In the genomic region with DNA sequence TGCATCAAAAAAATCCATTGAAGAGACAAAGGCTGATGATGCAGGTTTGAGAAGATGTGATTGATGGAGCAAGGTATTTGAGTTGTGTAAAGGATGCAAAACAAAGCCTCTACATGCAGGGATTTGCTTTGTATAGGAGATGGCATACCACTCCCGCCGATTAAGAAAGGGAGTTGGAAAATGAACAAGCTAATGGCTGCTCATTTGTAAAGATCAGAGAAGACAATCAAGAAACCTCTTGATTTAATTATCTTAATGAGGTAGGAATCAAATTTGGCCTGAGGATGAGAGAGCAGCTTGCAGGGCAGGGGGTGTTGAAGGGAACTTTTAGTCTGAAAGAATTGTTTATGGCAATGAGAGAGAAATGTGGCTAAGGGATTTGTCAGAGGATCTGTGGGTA, we compare ENCODE assay signal across 32 cellular contexts.
"Had no signal": no experiment of that assay in that cellular context is flagged by ENCODE, and none has a peak within 500 bp of the region (broad histone marks: within the 10 kb centered on the region; RNA-seq: fewer than 3 reads in every experiment).

No MANE protein-coding gene starts in this region.

- H3K36me3 ChIP-seq: adrenal gland, brain microvascular endothelial cell, breast epithelium had no signal

- H3K4me1 Mint-ChIP-seq: activated B cell treated with CpG ODN at 0.5 μM for 24 hours; activated CD4-positive, alpha-beta T cell treated with anti-CD3 and anti-CD28 coated beads, Interleukin-2, amount 10 ng/mL, durations not matched to agents 24 days and 14 days; activated naive CD8-positive, alpha-beta T cell treated with anti-CD3 and anti-CD28 coated beads for 36 hours; activated T-helper 17 cell treated with anti-CD3 and anti-CD28 coated beads, Interleukin-2, amount 50 U/mL, for 72 hours had no signal

- H3K4me3 ChIP-seq: adrenal gland, body of pancreas, breast epithelium had no signal

- H3K27ac Mint-ChIP-seq: activated B cell treated with CpG ODN at 0.5 μM for 24 hours; activated CD4-positive, alpha-beta memory T cell treated with anti-CD3 and anti-CD28 coated beads for 36 hours; activated CD4-positive, alpha-beta T cell treated with anti-CD3 and anti-CD28 coated beads, Interleukin-2, amount 10 ng/mL, durations not matched to agents 24 days and 14 days; activated CD8-positive, alpha-beta T cell treated with anti-CD3 and anti-CD28 coated beads for 36 hours; activated naive CD4-positive, alpha-beta T cell treated with anti-CD3 and anti-CD28 coated beads for 36 hours; activated naive CD4-positive, alpha-beta T cell treated with anti-CD3 and anti-CD28 coated beads, Interleukin-2, amount 50 U/mL, for 72 hours; activated naive CD8-positive, alpha-beta T cell treated with anti-CD3 and anti-CD28 coated beads for 36 hours; activated T-cell treated with anti-CD3 and anti-CD28 coated beads, Interleukin-2, amount 50 U/mL, for 72 hours; activated T-helper 1 cell treated with anti-CD3 and anti-CD28 coated beads, Interleukin-12 subunit alpha, Interleukin-12 subunit beta, Interleukin-2, Interleukin-4 antibody, amounts not matched to agents 30 ng/mL and 10 ng/mL and 1 ng/mL, durations not matched to agents 14 hours and 24 hours and 36 hours; activated T-helper 17 cell treated with anti-CD3 and anti-CD28 coated beads, Interleukin-2, amount 50 U/mL, for 72 hours; T-helper 1 cell treated with Interleukin-12 subunit alpha and Interleukin-12 subunit beta and Interleukin-4 antibody, amounts not matched to agents 30 μg/mL and 1 μg/mL, for 36 hours had no signal

- H3K27me3 Mint-ChIP-seq: activated B cell treated with CpG ODN at 0.5 μM for 24 hours; activated CD4-positive, alpha-beta memory T cell treated with anti-CD3 and anti-CD28 coated beads for 36 hours; activated CD4-positive, alpha-beta T cell treated with anti-CD3 and anti-CD28 coated beads, Interleukin-2, amount 10 ng/mL, durations not matched to agents 24 days and 14 days; activated CD8-positive, alpha-beta T cell treated with anti-CD3 and anti-CD28 coated beads for 36 hours; activated naive CD8-positive, alpha-beta T cell treated with anti-CD3 and anti-CD28 coated beads for 36 hours; activated T-helper 17 cell treated with anti-CD3 and anti-CD28 coated beads, Interleukin-2, amount 50 U/mL, for 72 hours had no signal

- H3K27me3 ChIP-seq: adrenal gland, body of pancreas, brain microvascular endothelial cell, breast epithelium had no signal

- H3K9me3 ChIP-seq: adrenal gland, body of pancreas, breast epithelium had no signal

- DNase-seq: activated B cell treated with CpG ODN at 0.5 μM for 24 hours; activated CD4-positive, alpha-beta memory T cell treated with anti-CD3 and anti-CD28 coated beads for 36 hours; activated CD4-positive, alpha-beta T cell treated with anti-CD3 and anti-CD28 coated beads for 4 hours; activated CD4-positive, alpha-beta T cell treated with anti-CD3 and anti-CD28 coated beads, Interleukin-2, amount 10 ng/mL, durations not matched to agents 24 days and 14 days; activated CD4-positive, alpha-beta T cell treated with anti-CD3 and anti-CD28 coated beads, Interleukin-2, amount 50 U/mL, for 1 hour; activated CD4-positive, alpha-beta T cell treated with anti-CD3 and anti-CD28 coated beads, Interleukin-2, amount 50 U/mL, for 4 hours; activated CD4-positive, CD25-positive, alpha-beta regulatory T cell treated with anti-CD3 and anti-CD28 coated beads, Interleukin-2, amount 50 U/mL, for 72 hours; activated CD8-positive, alpha-beta memory T cell treated with anti-CD3 and anti-CD28 coated beads, Interleukin-2, amount 50 U/mL, for 4 hours; activated CD8-positive, alpha-beta T cell treated with anti-CD3 and anti-CD28 coated beads for 36 hours; activated effector memory CD4-positive, alpha-beta T cell treated with anti-CD3 and anti-CD28 coated beads, Interleukin-2, amount 50 U/mL, for 16 hours; activated gamma-delta T cell treated with Interleukin-2 at 50 U/mL for 16 hours; activated naive CD4-positive, alpha-beta T cell; activated naive CD4-positive, alpha-beta T cell treated with anti-CD3 and anti-CD28 coated beads for 36 hours; activated naive CD4-positive, alpha-beta T cell treated with anti-CD3 and anti-CD28 coated beads, Interleukin-2, amount 50 U/mL, for 16 hours; activated naive CD8-positive, alpha-beta T cell treated with anti-CD3 and anti-CD28 coated beads for 36 hours; activated T-cell treated with anti-CD3 and anti-CD28 coated beads for 4 hours; activated T-cell treated with anti-CD3 and anti-CD28 coated beads, Interleukin-2, amount 50 U/mL, for 1 hour; activated T-cell treated with anti-CD3 and anti-CD28 coated beads, Interleukin-2, amount 50 U/mL, for 4 hours; activated T-cell treated with anti-CD3 and anti-CD28 coated beads, Interleukin-2, amount 50 U/mL, for 72 hours; adrenal gland; amniotic stem cell; aorta; body of pancreas; brain microvascular endothelial cell; central memory CD4-positive, alpha-beta T cell; T-helper 1 cell had no signal

- H3K27ac ChIP-seq: adrenal gland, body of pancreas, brain microvascular endothelial cell, breast epithelium, VCaP had no signal

- H3K4me3 Mint-ChIP-seq: activated B cell treated with CpG ODN at 0.5 μM for 24 hours; activated CD4-positive, alpha-beta memory T cell treated with anti-CD3 and anti-CD28 coated beads for 36 hours; activated CD4-positive, alpha-beta T cell treated with anti-CD3 and anti-CD28 coated beads, Interleukin-2, amount 10 ng/mL, durations not matched to agents 24 days and 14 days; activated CD8-positive, alpha-beta T cell treated with anti-CD3 and anti-CD28 coated beads for 36 hours; activated naive CD4-positive, alpha-beta T cell treated with anti-CD3 and anti-CD28 coated beads for 36 hours; activated naive CD8-positive, alpha-beta T cell treated with anti-CD3 and anti-CD28 coated beads for 36 hours; activated T-cell treated with anti-CD3 and anti-CD28 coated beads, Interleukin-2, amount 50 U/mL, for 4 hours; activated T-cell treated with anti-CD3 and anti-CD28 coated beads, Interleukin-2, amount 50 U/mL, for 72 hours; activated T-helper 1 cell treated with anti-CD3 and anti-CD28 coated beads, Interleukin-12 subunit alpha, Interleukin-12 subunit beta, Interleukin-2, Interleukin-4 antibody, amounts not matched to agents 30 ng/mL and 10 ng/mL and 1 ng/mL, durations not matched to agents 14 hours and 24 hours and 36 hours; activated T-helper 17 cell treated with anti-CD3 and anti-CD28 coated beads, Interleukin-2, amount 50 U/mL, for 72 hours; T-helper 1 cell treated with Interleukin-12 subunit alpha and Interleukin-12 subunit beta and Interleukin-4 antibody, amounts not matched to agents 30 μg/mL and 1 μg/mL, for 36 hours had no signal

- H3K36me3 Mint-ChIP-seq: activated CD4-positive, alpha-beta memory T cell treated with anti-CD3 and anti-CD28 coated beads for 36 hours; activated naive CD4-positive, alpha-beta T cell treated with anti-CD3 and anti-CD28 coated beads, Interleukin-2, amount 50 U/mL, for 72 hours; activated naive CD8-positive, alpha-beta T cell treated with anti-CD3 and anti-CD28 coated beads for 36 hours had no signal

- ATAC-seq: activated CD8-positive, alpha-beta T cell treated with anti-CD3 and anti-CD28 coated beads for 36 hours; activated naive CD4-positive, alpha-beta T cell treated with anti-CD3 and anti-CD28 coated beads, Interleukin-2, amount 50 U/mL, for 72 hours; activated T-cell treated with anti-CD3 and anti-CD28 coated beads, Interleukin-2, amount 50 U/mL, for 4 hours; activated T-cell treated with anti-CD3 and anti-CD28 coated beads, Interleukin-2, amount 50 U/mL, for 72 hours; activated T-helper 17 cell treated with anti-CD3 and anti-CD28 coated beads, Interleukin-2, amount 50 U/mL, for 72 hours; body of pancreas had no signal

- H3K9me3 Mint-ChIP-seq: activated CD4-positive, alpha-beta T cell treated with anti-CD3 and anti-CD28 coated beads, Interleukin-2, amount 10 ng/mL, durations not matched to agents 24 days and 14 days; activated CD8-positive, alpha-beta T cell treated with anti-CD3 and anti-CD28 coated beads for 36 hours; activated naive CD4-positive, alpha-beta T cell treated with anti-CD3 and anti-CD28 coated beads for 36 hours; activated T-cell treated with anti-CD3 and anti-CD28 coated beads, Interleukin-2, amount 50 U/mL, for 4 hours; activated T-helper 1 cell treated with anti-CD3 and anti-CD28 coated beads, Interleukin-12 subunit alpha, Interleukin-12 subunit beta, Interleukin-2, Interleukin-4 antibody, amounts not matched to agents 30 ng/mL and 10 ng/mL and 1 ng/mL, durations not matched to agents 14 hours and 24 hours and 36 hours; T-helper 1 cell treated with Interleukin-12 subunit alpha and Interleukin-12 subunit beta and Interleukin-4 antibody, amounts not matched to agents 30 μg/mL and 1 μg/mL, for 36 hours had no signal

- H3K4me1 ChIP-seq: adrenal gland, body of pancreas, breast epithelium had no signal
